Comparison of ENCODE assay signal across 1 cellular context in the genomic region with DNA sequence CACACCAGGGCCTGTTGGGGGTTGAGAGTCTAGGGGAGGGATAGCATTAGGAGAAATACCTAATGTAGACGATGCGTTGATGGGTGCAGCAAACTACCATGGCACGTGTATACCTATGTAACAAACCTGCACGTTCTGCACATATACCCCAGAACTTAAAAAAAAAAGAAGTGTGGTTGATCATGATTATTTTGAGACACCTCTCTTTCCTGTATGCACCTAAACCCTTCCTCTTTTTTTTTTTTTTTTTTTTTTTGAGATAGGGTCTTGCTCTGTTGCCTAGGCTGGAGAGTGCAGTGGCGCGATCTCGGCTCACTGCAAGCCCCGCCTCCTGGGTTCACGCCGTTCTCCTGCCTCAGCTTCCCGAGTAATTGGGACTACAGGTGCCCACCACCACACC. TPM values are rescaled to one million over a fixed set of nuclear protein-coding genes. Genes with fewer than 3 reads are reported as not detected.
"Had no signal": no experiment of that assay in that cellular context is flagged by ENCODE, and none has a peak within 500 bp of the region (broad histone marks: within the 10 kb centered on the region; RNA-seq: fewer than 3 reads in every experiment).

No MANE protein-coding gene starts in this region.

RNA-seq across cellular contexts. Expression of gene PLEKHG7, which starts 31.3 kb away (rescaled TPM):
- total RNA-seq: G401 had no signal
